Comparison of ENCODE assay signal across 23 cellular contexts in genomic region chr6:16275230-16275574, GRCh38. TPM values are rescaled to one million over a fixed set of nuclear protein-coding genes. Genes with fewer than 3 reads are reported as not detected.
DNase-seq lines count a peak whose midpoint lies in the region; ATAC-seq, FAIRE-seq and TF ChIP-seq lines count a peak whose summit lies in the region.
"Had no signal": no experiment of that assay in that cellular context is flagged by ENCODE, and none has a peak within 500 bp of the region (broad histone marks: within the 10 kb centered on the region; RNA-seq: fewer than 3 reads in every experiment).

No MANE protein-coding gene starts in this region.

- H3K36me3 ChIP-seq in BLaER1 (no peaks in the 10 kb centered on the region), pancreas (no peaks in the 10 kb centered on the region), gastrocnemius medialis (peaks cover 0 to 16% of the 10 kb centered on the region in 2 donors), upper lobe of left lung (peaks cover 0 to 4% (median 0%) of the 10 kb centered on the region in 4 donors)
- H3K36me3 ChIP-seq: BE2C had no signal

- in situ Hi-C loops in gastrocnemius medialis (cut with MboI; ENCODE audit: low sequenced_read_pairs in 4 of 4) = loop anchor here in 1 of 4 donors (5.0 kb wide), 1 partner anchor 33 kb away; no protein-coding TSS in a partner anchor

- peak; percentile 63 to 76 (median 68) for ATAC-seq in pancreas
- ATAC-seq in gastrocnemius medialis = no peak
- no peak for ATAC-seq in HG02642 (IDR thresholded peaks at IDR 0.05; ENCODE audit: poor library complexity, unreplicated experiment)
- no peak for ATAC-seq in upper lobe of left lung (ENCODE audit: low FRiP score in 2 of 2)
- ATAC-seq: CD8-positive, alpha-beta T cell; GM23338; HCT116 had no signal

- no peak overlapping the region for H3K4me3 Mint-ChIP-seq in chondrocyte (ENCODE audit: unreplicated experiment)
- H3K4me3 Mint-ChIP-seq: CD4-positive, CD25-positive, alpha-beta regulatory T cell; CD8-positive, alpha-beta T cell; GM23338; H9 had no signal

- no peak for FAIRE-seq in pancreas (lab: Jason Lieb, UNC)
- FAIRE-seq: A204.1, G401.6, GM19239 had no signal

- TF ChIP-seq EP300 in upper lobe of left lung (IDR thresholded peaks at IDR 0.05) = no peak

- H3K27me3 ChIP-seq in BLaER1 = no peaks in the 10 kb centered on the region
- no peaks in the 10 kb centered on the region for H3K27me3 ChIP-seq in pancreas
- no peaks in the 10 kb centered on the region for H3K27me3 ChIP-seq in gastrocnemius medialis
- no peaks in the 10 kb centered on the region for H3K27me3 ChIP-seq in upper lobe of left lung
- H3K27me3 ChIP-seq: BE2C had no signal

- H3K9me3 ChIP-seq in BLaER1 = no peaks in the 10 kb centered on the region
- H3K9me3 ChIP-seq in pancreas = no peaks in the 10 kb centered on the region
- no peaks in the 10 kb centered on the region for H3K9me3 ChIP-seq in gastrocnemius medialis
- no peaks in the 10 kb centered on the region for H3K9me3 ChIP-seq in upper lobe of left lung
- H3K9me3 ChIP-seq: BE2C, Caco-2 had no signal

- H3K27ac ChIP-seq in BLaER1 = no peak overlapping the region
- H3K27ac ChIP-seq in pancreas = no peak overlapping the region
- peak overlapping the region; percentile 91 to 99 (median 98) for H3K27ac ChIP-seq in gastrocnemius medialis
- H3K27ac ChIP-seq in upper lobe of left lung = no peak overlapping the region
- H3K27ac ChIP-seq: 22Rv1, C4-2B had no signal

- H3K9me3 Mint-ChIP-seq in chondrocyte (ENCODE audit: low read depth) = no peaks in the 10 kb centered on the region
- H3K9me3 Mint-ChIP-seq: CD4-positive, CD25-positive, alpha-beta regulatory T cell; CD8-positive, alpha-beta T cell; GM23338; H9 had no signal

- peaks cover 54% of the 10 kb centered on the region for H3K4me1 Mint-ChIP-seq in chondrocyte (ENCODE audit: low read depth)
- H3K4me1 Mint-ChIP-seq: CD4-positive, CD25-positive, alpha-beta regulatory T cell had no signal

- DNase-seq in chondrocyte (ENCODE audit: low spot score) (no peak), pancreas (peak in 4 of 6 donors; percentile 42 to 59 (median 47)), gastrocnemius medialis (no peak), upper lobe of left lung (no peak), SW 1271 (lab: John Stamatoyannopoulos, UW) (no peak), NCI-H748 (lab: John Stamatoyannopoulos, UW; ENCODE audit: unreplicated experiment) (no peak)
- DNase-seq: AML-193; BE2C; Caco-2; CD4-positive, CD25-positive, alpha-beta regulatory T cell; CD8-positive, alpha-beta T cell; DMS153; DND-41; H9 had no signal

- intact Hi-C loops in pancreas (cut with DNase I) (no loop called here), gastrocnemius medialis (cut with DNase I; ENCODE audit: low total_unique reads) (loop anchor here (5.0 kb wide), 1 partner anchor 138 kb away; no protein-coding TSS in a partner anchor)

- peak overlapping the region; percentile 45 for H3K27ac Mint-ChIP-seq in chondrocyte (ENCODE audit: unreplicated experiment)
- H3K27ac Mint-ChIP-seq: CD4-positive, CD25-positive, alpha-beta regulatory T cell; CD8-positive, alpha-beta T cell; GM23338; H9 had no signal

- no peak for TF ChIP-seq CTCF in chondrocyte (IDR thresholded peaks at IDR 0.05)
- TF ChIP-seq CTCF in pancreas (IDR thresholded peaks at IDR 0.05) = no peak
- no peak for TF ChIP-seq CTCF in gastrocnemius medialis (IDR thresholded peaks at IDR 0.05 in 4 of 5, conservative IDR thresholded peaks at IDR 0.05 in 1 of 5)
- no peak for TF ChIP-seq CTCF in upper lobe of left lung (IDR thresholded peaks at IDR 0.05)

- no peak overlapping the region for H3K9ac ChIP-seq in BLaER1

- no peaks in the 10 kb centered on the region for H3K27me3 Mint-ChIP-seq in chondrocyte (ENCODE audit: low read depth)

- H3K4me3 ChIP-seq in BLaER1 = no peak overlapping the region
- no peak overlapping the region for H3K4me3 ChIP-seq in pancreas
- no peak overlapping the region for H3K4me3 ChIP-seq in gastrocnemius medialis
- no peak overlapping the region for H3K4me3 ChIP-seq in upper lobe of left lung
- H3K4me3 ChIP-seq: GM23338 had no signal

- H3K36me3 Mint-ChIP-seq in chondrocyte (ENCODE audit: low read depth) = peaks cover 5% of the 10 kb centered on the region
- H3K36me3 Mint-ChIP-seq: CD4-positive, CD25-positive, alpha-beta regulatory T cell; CD8-positive, alpha-beta T cell had no signal

- 45 to 56% methylated on average over 5 of the region's 5 CpGs for WGBS in pancreas, 2 donors
- WGBS in upper lobe of left lung, 2 donors = 82 to 86% methylated on average over 5 of the region's 5 CpGs

- H4K20me1 ChIP-seq in BLaER1 = no peaks in the 10 kb centered on the region

- H3K4me2 ChIP-seq in BLaER1 = peak overlapping the region; percentile 55; the same call in 1 of the 2 replicates
- H3K4me2 ChIP-seq: GM23338 had no signal

- H3K4me1 ChIP-seq in BLaER1 (peaks cover 40% of the 10 kb centered on the region), pancreas (no peaks in the 10 kb centered on the region), gastrocnemius medialis (peaks cover 42 to 48% of the 10 kb centered on the region in 2 donors), upper lobe of left lung (peaks cover 0 to 9% (median 3%) of the 10 kb centered on the region in 4 donors)
- H3K4me1 ChIP-seq: BE2C had no signal

- TF ChIP-seq POLR2A in gastrocnemius medialis (IDR thresholded peaks at IDR 0.05) = no peak
- TF ChIP-seq POLR2A in upper lobe of left lung (IDR thresholded peaks at IDR 0.05) = no peak

RNA-seq across cellular contexts. Expression of gene GMPR, which starts 36.8 kb away (rescaled TPM):
- total RNA-seq in chondrocyte = 9.7 to 14.4 TPM (median 11.5 TPM) in 3 replicates
- total RNA-seq in pancreas = 10 to 100 TPM in 1 of 6 donors, 1 to 10 TPM in 5; 4.5 to 11.1 (median 5.6) TPM
- polyA plus RNA-seq in pancreas = 10 to 100 TPM; 18.6 to 25.9 TPM
- total RNA-seq in gastrocnemius medialis = 100 to 1,000 TPM; 109 to 266 (median 239) TPM
- total RNA-seq in upper lobe of left lung = 10 to 100 TPM; 10.5 to 25.6 (median 16.4) TPM

Comparison
In these comparisons a context has a peak if more than half of its experiments do, and no peak if none do; other contexts are left out.
1. H3K27ac ChIP-seq: peak in gastrocnemius medialis (4 of 4); none in BLaER1 (single experiment), pancreas (0 of 4) and upper lobe of left lung (0 of 4).
2. DNase-seq: peak in pancreas (4 of 6); none in chondrocyte (single experiment), gastrocnemius medialis (0 of 2), upper lobe of left lung (0 of 2), SW 1271 (0 of 2) and NCI-H748 (single experiment).
3. ATAC-seq: peak in pancreas (4 of 4); none in gastrocnemius medialis (0 of 2), HG02642 (single experiment) and upper lobe of left lung (0 of 2).